11 cellular contexts compared by ENCODE assay signal in the genomic region with DNA sequence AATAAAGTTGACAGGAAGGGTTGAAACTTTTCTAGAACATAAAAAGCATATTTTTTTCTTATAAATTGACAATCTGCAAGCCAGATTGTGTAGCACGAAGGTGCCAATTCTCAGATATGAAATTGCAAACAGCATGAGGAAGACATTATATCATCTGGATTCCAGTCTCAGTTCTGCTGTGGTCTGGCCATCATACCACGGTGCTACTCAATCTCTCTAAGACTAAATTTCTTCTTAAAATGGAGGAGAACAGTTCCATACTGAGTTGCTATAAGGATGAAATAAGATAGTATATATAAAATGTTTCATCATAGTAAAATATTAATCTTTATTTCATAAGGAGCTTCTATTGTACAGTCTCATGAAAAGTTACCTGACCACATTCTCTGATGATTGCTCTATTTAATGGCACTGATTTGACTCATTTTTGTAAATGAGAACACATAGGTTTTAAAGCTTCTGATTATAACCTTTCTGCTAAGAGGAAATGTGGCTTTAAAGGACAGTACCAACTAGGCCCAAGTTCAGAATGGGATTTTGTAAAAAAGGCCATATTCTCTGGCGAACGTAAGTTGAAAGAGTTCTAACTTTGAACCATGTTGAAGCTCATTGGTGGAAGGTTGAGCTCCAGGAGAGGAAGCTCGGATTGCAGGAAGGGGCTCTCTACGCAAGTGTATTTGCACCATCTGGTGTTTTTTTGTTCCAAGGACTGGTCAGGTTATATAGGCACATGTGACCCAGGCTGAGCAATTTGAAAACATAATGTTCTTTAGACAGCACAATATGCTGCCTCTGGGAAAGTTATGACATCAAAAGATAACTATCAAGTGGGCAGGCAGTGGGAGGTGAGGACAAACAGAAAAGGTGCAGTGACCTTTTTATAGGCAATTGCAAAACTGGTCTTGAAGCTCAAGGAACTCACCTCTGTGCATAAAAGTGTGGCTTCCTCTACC.
DNase-seq lines count a peak whose midpoint lies in the region; ATAC-seq and TF ChIP-seq lines count a peak whose summit lies in the region.
"Had no signal": no experiment of that assay in that cellular context is flagged by ENCODE, and none has a peak within 500 bp of the region (broad histone marks: within the 10 kb centered on the region; RNA-seq: fewer than 3 reads in every experiment).

No MANE protein-coding gene starts in this region.

- H2AK5ac ChIP-seq in IMR-90 (ENCODE audit: low read depth, low read length) (peak overlapping the region; percentile 94), mesenchymal stem cell (ENCODE audit: low read length, severe bottlenecking) (peak overlapping the region; percentile 87)

- no peaks in the 10 kb centered on the region for H3K27me3 ChIP-seq in IMR-90 (ENCODE audit: control insufficient read depth, insufficient read depth, low read length)
- no peaks in the 10 kb centered on the region for H3K27me3 ChIP-seq in breast epithelium
- no peaks in the 10 kb centered on the region for H3K27me3 ChIP-seq in mesenchymal stem cell (ENCODE audit: control insufficient read depth in 1 of 2, insufficient read depth in 1 of 2, low read length in 2 of 2)

- TF ChIP-seq RAD21 in IMR-90 (IDR thresholded peaks at IDR 0.05; ENCODE audit: low read length): no peak

- no peak overlapping the region for H2BK12ac ChIP-seq in mesenchymal stem cell (ENCODE audit: low read length in 2 of 2)

- dilution Hi-C loops in IMR-90 (cut with HindIII; ENCODE audit: low sequenced_read_pairs, unreplicated experiment): no loop called here

- H3K4me3 ChIP-seq in IMR-90 (ENCODE audit: insufficient read depth, low read depth, low read length) (no peak overlapping the region), breast epithelium (no peak overlapping the region), mesenchymal stem cell (ENCODE audit: insufficient read depth in 1 of 2, low read depth in 1 of 2, low read length in 2 of 2) (no peak overlapping the region)

- H3K9me3 ChIP-seq in IMR-90 (ENCODE audit: control insufficient read depth, insufficient read depth, low read length) (no peaks in the 10 kb centered on the region), breast epithelium (no peaks in the 10 kb centered on the region), mesenchymal stem cell (ENCODE audit: control insufficient read depth, low read length) (no peaks in the 10 kb centered on the region)

- H2AFZ ChIP-seq in IMR-90 (replicated peaks; ENCODE audit: low read length, poor library complexity): peak overlapping the region; percentile 64
- H2AFZ ChIP-seq in mesenchymal stem cell (ENCODE audit: low read depth, low read length): no peak overlapping the region

- no peak overlapping the region for H3K9ac ChIP-seq in IMR-90 (ENCODE audit: low read depth, low read length)
- no peak overlapping the region for H3K9ac ChIP-seq in mesenchymal stem cell (ENCODE audit: low read length)

- CTCF ChIA-PET in IMR-90 (lab: Yijun Ruan, JAX): no interaction called here

- no peak for DNase-seq in IMR-90
- DNase-seq in breast epithelium (ENCODE audit: low spot score in 2 of 2): no peak
- no peak for DNase-seq in mesenchymal stem cell
- DNase-seq in hippocampal formation (lab: John Stamatoyannopoulos, UW): no peak
- DNase-seq in stimulated activated CD8-positive, alpha-beta memory T cell treated with anti-CD3 and anti-CD28 coated beads, Interleukin-4, amount 100 ng/mL, for 48 hours: no peak
- DNase-seq in GM13977 (ENCODE audit: low spot score): no peak
- DNase-seq: activated CD8-positive, alpha-beta memory T cell treated with anti-CD3 and anti-CD28 coated beads, Interleukin-2, amount 50 U/mL, for 48 hours; cerebellar nuclear complex; T-helper 2 cell had no signal

- H3K9me1 ChIP-seq in IMR-90 (ENCODE audit: insufficient read depth, low read length): peaks cover 12% of the 10 kb centered on the region

- in situ Hi-C loops in IMR-90 (cut with MboI; ENCODE audit: low sequenced_read_pairs): no loop called here
- in situ Hi-C loops in GM13977 (cut with MboI; ENCODE audit: low pct_unique_long_range_greater_than_20kb, low sequenced_read_pairs, unreplicated experiment): no loop called here

- no peak for ATAC-seq in IMR-90 (ENCODE audit: low read depth)
- ATAC-seq in GM21360 (IDR thresholded peaks at IDR 0.05; ENCODE audit: unreplicated experiment): no peak

- no peak for TF ChIP-seq CTCF in 22Rv1 (IDR thresholded peaks at IDR 0.05)
- TF ChIP-seq CTCF in IMR-90 (conservative IDR thresholded peaks at IDR 0.05; ENCODE audit: low read depth, low read length): no peak
- no peak for TF ChIP-seq CTCF in breast epithelium (IDR thresholded peaks at IDR 0.05)
- TF ChIP-seq CTCF in GM13977 (IDR thresholded peaks at IDR 0.05; ENCODE audit: extremely low read depth, insufficient read depth, missing control alignments): no peak

- POLR2A ChIA-PET in IMR-90 (lab: Charles Lee; ENCODE audit: unreplicated experiment): no interaction called here

- H3K4ac ChIP-seq in IMR-90 (ENCODE audit: low read depth, low read length): peak overlapping the region; percentile 89
- H3K4ac ChIP-seq in mesenchymal stem cell (ENCODE audit: low read depth in 1 of 2, low read length in 2 of 2): no peak overlapping the region

- peaks cover 15% of the 10 kb centered on the region for H3K4me1 ChIP-seq in IMR-90 (ENCODE audit: control insufficient read depth, insufficient read depth, low read length)
- H3K4me1 ChIP-seq in breast epithelium: peaks cover 0 to 17% of the 10 kb centered on the region in 2 donors
- peaks cover 10% of the 10 kb centered on the region for H3K4me1 ChIP-seq in mesenchymal stem cell (ENCODE audit: control insufficient read depth, insufficient read depth, low read depth, low read length)

- intact Hi-C loops in IMR-90 (cut with micrococcal nuclease): loop anchor here (5.0 kb wide), 1 partner anchor 44 kb away; no protein-coding TSS in a partner anchor
- intact Hi-C loops in breast epithelium (cut with DNase I; ENCODE audit: low total_unique reads): no loop called here

- no peak for TF ChIP-seq POLR2A in IMR-90 (IDR thresholded peaks at IDR 0.05; ENCODE audit: low read depth, low read length)
- no peak for TF ChIP-seq POLR2A in breast epithelium (IDR thresholded peaks at IDR 0.05)

- H2BK5ac ChIP-seq in IMR-90 (ENCODE audit: low read depth, low read length, poor library complexity, severe bottlenecking) (peak overlapping the region; percentile 37), mesenchymal stem cell (ENCODE audit: low read depth, low read length, poor library complexity, severe bottlenecking) (peak overlapping the region; percentile 81)

- 100% methylated on average over 3 of the region's 6 CpGs; no CpG with 5 or more reads in 1 of the 2 experiments for WGBS in IMR-90 (ENCODE audit: extremely low coverage in 2 of 2, insufficient read length in 1 of 2), 2 experiments
- whole genome bisulfite sequencing in mesenchymal stem cell: 88% methylated on average over 5 of the region's 6 CpGs

- peak overlapping the region; percentile 91 for H2BK20ac ChIP-seq in IMR-90 (ENCODE audit: low read depth, low read length)

- H3K23ac ChIP-seq in IMR-90 (ENCODE audit: low read depth, low read length): peak overlapping the region; percentile 77
- H3K23ac ChIP-seq in mesenchymal stem cell (ENCODE audit: low read length in 2 of 2): no peak overlapping the region

- H4K8ac ChIP-seq in IMR-90 (ENCODE audit: low read depth in 2 of 2, low read length in 2 of 2) (peak overlapping the region; percentile 79 to 86), mesenchymal stem cell (ENCODE audit: low read length) (no peak overlapping the region)

- H3K18ac ChIP-seq in IMR-90 (ENCODE audit: low read depth, low read length) (peak overlapping the region; percentile 58; the same call in 1 of the 2 replicates), mesenchymal stem cell (ENCODE audit: low read depth in 1 of 2, low read length in 2 of 2) (no peak overlapping the region)

- H2AK9ac ChIP-seq in IMR-90 (replicated peaks; ENCODE audit: low read depth, low read length, poor library complexity): no peak overlapping the region

- H3K4me2 ChIP-seq in IMR-90 (ENCODE audit: low read depth, low read length) (no peak overlapping the region), mesenchymal stem cell (ENCODE audit: low read length, poor library complexity, severe bottlenecking) (no peak overlapping the region)

- BruUV-seq in IMR-90 (replicated peaks; lab: Mats Ljungman, UMichigan): no TSS peak

- H3K79me1 ChIP-seq in IMR-90 (ENCODE audit: low read depth in 1 of 2, low read length in 2 of 2): peaks cover 0 to 13% of the 10 kb centered on the region in 2 experiments; a peak in 1 of 4 replicates
- no peaks in the 10 kb centered on the region for H3K79me1 ChIP-seq in mesenchymal stem cell (replicated peaks; ENCODE audit: low read length, poor library complexity, severe bottlenecking)

- H3K27ac ChIP-seq in 22Rv1: peak overlapping the region; percentile 42; the same call in 1 of the 2 replicates
- no peak overlapping the region for H3K27ac ChIP-seq in IMR-90 (ENCODE audit: insufficient read depth, low read length)
- peak overlapping the region; percentile 74 to 83 for H3K27ac ChIP-seq in breast epithelium
- peak overlapping the region; percentile 97 for H3K27ac ChIP-seq in mesenchymal stem cell (ENCODE audit: low read length, poor library complexity, severe bottlenecking)

- no peaks in the 10 kb centered on the region for H4K20me1 ChIP-seq in IMR-90 (ENCODE audit: insufficient read depth, low read length)

- no peaks in the 10 kb centered on the region for H3K36me3 ChIP-seq in IMR-90 (ENCODE audit: control insufficient read depth, insufficient read depth, low read length)
- no peaks in the 10 kb centered on the region for H3K36me3 ChIP-seq in breast epithelium
- no peaks in the 10 kb centered on the region for H3K36me3 ChIP-seq in mesenchymal stem cell (ENCODE audit: control insufficient read depth in 1 of 2, insufficient read depth in 2 of 2, low read depth in 1 of 2, low read length in 2 of 2)

- H2BK120ac ChIP-seq in IMR-90 (ENCODE audit: low read depth, low read length) (peak overlapping the region; percentile 90), mesenchymal stem cell (ENCODE audit: low read depth, low read length) (no peak overlapping the region)

- no peak overlapping the region; the same call in 1 of the 2 replicates for H4K5ac ChIP-seq in IMR-90 (ENCODE audit: low read depth, low read length)

- H4K91ac ChIP-seq in IMR-90 (ENCODE audit: insufficient read depth, low read depth, low read length) (peak overlapping the region; percentile 84), mesenchymal stem cell (ENCODE audit: low read length) (no peak overlapping the region)

- peak overlapping the region; percentile 90; the same call in 2 of the 3 replicates for H2BK15ac ChIP-seq in IMR-90 (ENCODE audit: low read depth, low read length)
- H2BK15ac ChIP-seq in mesenchymal stem cell (ENCODE audit: low read depth, poor library complexity, severe bottlenecking): no peak overlapping the region

- H3K14ac ChIP-seq in IMR-90 (replicated peaks; ENCODE audit: low read depth, low read length) (peak overlapping the region; percentile 82), mesenchymal stem cell (ENCODE audit: low read length in 2 of 2) (no peak overlapping the region)

- peak overlapping the region; percentile 43; the same call in 1 of the 2 replicates for H3K56ac ChIP-seq in IMR-90 (ENCODE audit: extremely low read depth, insufficient read depth, low read length)

TF ChIP-seq in IMR-90, 13 proteins besides CTCF, POLR2A, EP300 and RAD21 (continues in another document):
- TF ChIP-seq NFE2L2 (IDR thresholded peaks at IDR 0.05; ENCODE audit: low read depth, low read length) (no peak), SMC3 (IDR thresholded peaks at IDR 0.05; ENCODE audit: low read depth, low read length) (no peak), RCOR1 (IDR thresholded peaks at IDR 0.05; ENCODE audit: insufficient replicate concordance, low read length) (no peak)
